In the genomic region with DNA sequence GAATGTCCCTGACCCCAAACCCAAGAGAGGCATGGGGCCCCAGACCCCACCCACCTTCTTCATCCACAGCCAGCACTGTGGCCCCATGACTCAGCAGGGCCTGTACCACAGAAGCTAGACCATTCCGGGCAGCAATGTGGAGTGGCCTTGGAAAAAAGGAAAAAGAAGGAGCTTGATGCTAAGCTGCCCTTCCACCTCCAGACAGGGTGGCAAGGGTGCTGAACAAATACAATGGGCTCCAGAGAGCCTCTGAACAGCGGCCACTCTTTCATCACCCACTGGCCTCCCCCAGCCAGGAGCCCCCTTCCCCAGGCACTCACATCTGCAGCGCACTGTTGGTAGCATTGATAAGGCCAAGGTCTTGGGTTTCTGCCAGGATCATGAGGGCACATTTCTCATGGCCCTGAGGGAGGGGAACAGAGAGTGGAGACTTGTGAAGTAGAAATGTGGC, we compare ENCODE assay signal across 1 cellular context.
TF ChIP-seq lines count a peak whose summit lies in the region.

No MANE protein-coding gene starts in this region.

TF ChIP-seq in K562, 482 proteins besides CTCF, POLR2A, EP300 and RAD21 (continued from another document):
- TF ChIP-seq ELF4 (CRISPR knock-in tag; IDR thresholded peaks at IDR 0.05) (peak; percentile 52; the same call in 1 of the 2 replicates), CHCHD3 (CRISPR knock-in tag; IDR thresholded peaks at IDR 0.05) (no peak), E2F3 (CRISPR knock-in tag; IDR thresholded peaks at IDR 0.05) (no peak), ZZZ3 (IDR thresholded peaks at IDR 0.05) (no peak), TEAD4 (IDR thresholded peaks at IDR 0.05; ENCODE audit: low read length) (no peak), TEAD4 (CRISPR knock-in tag; IDR thresholded peaks at IDR 0.05; ENCODE audit: borderline replicate concordance) (no peak), POLR3A (IDR thresholded peaks at IDR 0.05; ENCODE audit: borderline replicate concordance, extremely low read depth, insufficient read depth, insufficient read length) (no peak)
- TF ChIP-seq, protein P1, sequence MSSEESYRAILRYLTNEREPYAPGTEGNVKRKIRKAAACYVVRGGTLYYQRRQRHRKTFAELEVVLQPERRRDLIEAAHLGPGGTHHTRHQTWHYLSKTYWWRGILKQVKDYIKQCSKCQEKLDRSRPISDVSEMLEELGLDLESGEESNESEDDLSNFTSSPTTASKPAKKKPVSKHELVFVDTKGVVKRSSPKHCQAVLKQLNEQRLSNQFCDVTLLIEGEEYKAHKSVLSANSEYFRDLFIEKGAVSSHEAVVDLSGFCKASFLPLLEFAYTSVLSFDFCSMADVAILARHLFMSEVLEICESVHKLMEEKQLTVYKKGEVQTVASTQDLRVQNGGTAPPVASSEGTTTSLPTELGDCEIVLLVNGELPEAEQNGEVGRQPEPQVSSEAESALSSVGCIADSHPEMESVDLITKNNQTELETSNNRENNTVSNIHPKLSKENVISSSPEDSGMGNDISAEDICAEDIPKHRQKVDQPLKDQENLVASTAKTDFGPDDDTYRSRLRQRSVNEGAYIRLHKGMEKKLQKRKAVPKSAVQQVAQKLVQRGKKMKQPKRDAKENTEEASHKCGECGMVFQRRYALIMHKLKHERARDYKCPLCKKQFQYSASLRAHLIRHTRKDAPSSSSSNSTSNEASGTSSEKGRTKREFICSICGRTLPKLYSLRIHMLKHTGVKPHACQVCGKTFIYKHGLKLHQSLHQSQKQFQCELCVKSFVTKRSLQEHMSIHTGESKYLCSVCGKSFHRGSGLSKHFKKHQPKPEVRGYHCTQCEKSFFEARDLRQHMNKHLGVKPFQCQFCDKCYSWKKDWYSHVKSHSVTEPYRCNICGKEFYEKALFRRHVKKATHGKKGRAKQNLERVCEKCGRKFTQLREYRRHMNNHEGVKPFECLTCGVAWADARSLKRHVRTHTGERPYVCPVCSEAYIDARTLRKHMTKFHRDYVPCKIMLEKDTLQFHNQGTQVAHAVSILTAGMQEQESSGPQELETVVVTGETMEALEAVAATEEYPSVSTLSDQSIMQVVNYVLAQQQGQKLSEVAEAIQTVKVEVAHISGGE (CRISPR knock-in tag; IDR thresholded peaks at IDR 0.05): peak in 1 of 3 experiments; percentile 56; a peak in 2 of 6 replicates
- TF ChIP-seq, protein P2, sequence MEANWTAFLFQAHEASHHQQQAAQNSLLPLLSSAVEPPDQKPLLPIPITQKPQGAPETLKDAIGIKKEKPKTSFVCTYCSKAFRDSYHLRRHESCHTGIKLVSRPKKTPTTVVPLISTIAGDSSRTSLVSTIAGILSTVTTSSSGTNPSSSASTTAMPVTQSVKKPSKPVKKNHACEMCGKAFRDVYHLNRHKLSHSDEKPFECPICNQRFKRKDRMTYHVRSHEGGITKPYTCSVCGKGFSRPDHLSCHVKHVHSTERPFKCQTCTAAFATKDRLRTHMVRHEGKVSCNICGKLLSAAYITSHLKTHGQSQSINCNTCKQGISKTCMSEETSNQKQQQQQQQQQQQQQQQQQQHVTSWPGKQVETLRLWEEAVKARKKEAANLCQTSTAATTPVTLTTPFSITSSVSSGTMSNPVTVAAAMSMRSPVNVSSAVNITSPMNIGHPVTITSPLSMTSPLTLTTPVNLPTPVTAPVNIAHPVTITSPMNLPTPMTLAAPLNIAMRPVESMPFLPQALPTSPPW (CRISPR knock-in tag; IDR thresholded peaks at IDR 0.05): peak; percentile 58
- TF ChIP-seq, protein P3, sequence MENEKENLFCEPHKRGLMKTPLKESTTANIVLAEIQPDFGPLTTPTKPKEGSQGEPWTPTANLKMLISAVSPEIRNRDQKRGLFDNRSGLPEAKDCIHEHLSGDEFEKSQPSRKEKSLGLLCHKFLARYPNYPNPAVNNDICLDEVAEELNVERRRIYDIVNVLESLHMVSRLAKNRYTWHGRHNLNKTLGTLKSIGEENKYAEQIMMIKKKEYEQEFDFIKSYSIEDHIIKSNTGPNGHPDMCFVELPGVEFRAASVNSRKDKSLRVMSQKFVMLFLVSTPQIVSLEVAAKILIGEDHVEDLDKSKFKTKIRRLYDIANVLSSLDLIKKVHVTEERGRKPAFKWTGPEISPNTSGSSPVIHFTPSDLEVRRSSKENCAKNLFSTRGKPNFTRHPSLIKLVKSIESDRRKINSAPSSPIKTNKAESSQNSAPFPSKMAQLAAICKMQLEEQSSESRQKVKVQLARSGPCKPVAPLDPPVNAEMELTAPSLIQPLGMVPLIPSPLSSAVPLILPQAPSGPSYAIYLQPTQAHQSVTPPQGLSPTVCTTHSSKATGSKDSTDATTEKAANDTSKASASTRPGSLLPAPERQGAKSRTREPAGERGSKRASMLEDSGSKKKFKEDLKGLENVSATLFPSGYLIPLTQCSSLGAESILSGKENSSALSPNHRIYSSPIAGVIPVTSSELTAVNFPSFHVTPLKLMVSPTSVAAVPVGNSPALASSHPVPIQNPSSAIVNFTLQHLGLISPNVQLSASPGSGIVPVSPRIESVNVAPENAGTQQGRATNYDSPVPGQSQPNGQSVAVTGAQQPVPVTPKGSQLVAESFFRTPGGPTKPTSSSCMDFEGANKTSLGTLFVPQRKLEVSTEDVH (IDR thresholded peaks at IDR 0.05; ENCODE audit: low read depth, partially characterized antibody): no peak
